In genomic region chr20:46350201-46350985, GRCh38 we compare ENCODE assay signal across 10 cellular contexts. TPM values are rescaled to one million over a fixed set of nuclear protein-coding genes. Genes with fewer than 3 reads are reported as not detected.
DNase-seq lines count a peak whose midpoint lies in the region; ATAC-seq and TF ChIP-seq lines count a peak whose summit lies in the region.
"Had no signal": no experiment of that assay in that cellular context is flagged by ENCODE, and none has a peak within 500 bp of the region (broad histone marks: within the 10 kb centered on the region; RNA-seq: fewer than 3 reads in every experiment).

No MANE protein-coding gene starts in this region.

- WGBS in adrenal gland, 4 donors = 29 to 67% (median 34%) methylated on average over 7 to 13 of the region's 13 CpGs
- 57 to 64% methylated on average over 13 of the region's 13 CpGs for WGBS in aorta, 2 donors

- peak overlapping the region; percentile 17 for H3K27ac Mint-ChIP-seq in CD4-positive, alpha-beta T cell

- H3K27me3 ChIP-seq in CD4-positive, alpha-beta T cell (ENCODE audit: control insufficient read depth, insufficient read depth, low read length) = no peaks in the 10 kb centered on the region
- H3K27me3 ChIP-seq in adrenal gland (no peaks in the 10 kb centered on the region), aorta (ENCODE audit: control insufficient read depth in 1 of 2, insufficient read depth in 2 of 2, low read length in 1 of 2) (no peaks in the 10 kb centered on the region)

- H3K36me3 ChIP-seq in adrenal gland (replicated peaks in 1 of 2) = no peaks in the 10 kb centered on the region
- no peaks in the 10 kb centered on the region for H3K36me3 ChIP-seq in aorta (ENCODE audit: control insufficient read depth in 1 of 2, insufficient read depth in 2 of 2, low read length in 1 of 2)

- H3K36me3 Mint-ChIP-seq in CD4-positive, alpha-beta T cell (ENCODE audit: low read depth) = peaks cover 64% of the 10 kb centered on the region

- POLR2A ChIA-PET in CD4-positive, alpha-beta T cell (lab: Charles Lee) = interaction anchor here (1.3 kb wide), 1 partner anchor 10 kb away, joined by 3 read pairs; no protein-coding TSS in a partner anchor

- H3K4me3 ChIP-seq in adrenal gland (no peak overlapping the region), aorta (ENCODE audit: low read length in 2 of 2) (no peak overlapping the region)
- H3K4me3 ChIP-seq: SK-N-MC had no signal

- H3K9me3 ChIP-seq in CD4-positive, alpha-beta T cell (ENCODE audit: control insufficient read depth, low read length) = no peaks in the 10 kb centered on the region
- H3K9me3 ChIP-seq in adrenal gland (replicated peaks in 1 of 3) (no peaks in the 10 kb centered on the region), aorta (ENCODE audit: control insufficient read depth, low read length) (no peaks in the 10 kb centered on the region)

- TF ChIP-seq POLR2A in adrenal gland (IDR thresholded peaks at IDR 0.05) = peak in 1 of 2 donors; percentile 22

- no peaks in the 10 kb centered on the region for H3K9me3 Mint-ChIP-seq in CD4-positive, alpha-beta T cell

- peaks cover 12% of the 10 kb centered on the region for H3K4me1 Mint-ChIP-seq in CD4-positive, alpha-beta T cell (ENCODE audit: low read depth)

- H3K4me1 ChIP-seq in adrenal gland (replicated peaks in 1 of 2) = peaks cover 16 to 30% of the 10 kb centered on the region in 2 donors
- no peaks in the 10 kb centered on the region for H3K4me1 ChIP-seq in aorta (ENCODE audit: control insufficient read depth in 1 of 2, insufficient read depth in 2 of 2, low read length in 2 of 2)

- no peak for DNase-seq in CD4-positive, alpha-beta T cell
- DNase-seq in GM19240 (ENCODE audit: insufficient read length, low spot score) (peak; percentile 75), KBM-7 (peak; percentile 58), adrenal gland (peak; percentile 69 to 85 (median 81)), medulla oblongata (ENCODE audit: extremely low spot score) (peak; percentile 43), NCI-H1694 treated with DMSO at 0.1 percent for 48 hours (lab: John Stamatoyannopoulos, UW) (no peak), aorta (no peak)
- no peak for DNase-seq in NK-92 treated with Interleukin-12 subunit alpha and Interleukin-12 subunit beta, amount 100 ng/mL, for 24 hours (lab: John Stamatoyannopoulos, UW)

- no peak for ATAC-seq in CD4-positive, alpha-beta T cell (ENCODE audit: poor library complexity)
- no peak for ATAC-seq in aorta (ENCODE audit: low FRiP score)
- ATAC-seq: right cardiac atrium had no signal

- CTCF ChIA-PET in CD4-positive, alpha-beta T cell (lab: Charles Lee) = interaction anchor here (2.0 kb wide), 1 partner anchor 14 kb away, joined by 7 read pairs; no protein-coding TSS in a partner anchor

- H3K27me3 Mint-ChIP-seq in CD4-positive, alpha-beta T cell = no peaks in the 10 kb centered on the region

- intact Hi-C loops in CD4-positive, alpha-beta T cell (cut with DNase I, micrococcal nuclease) = no loop called here
- intact Hi-C loops in adrenal gland (cut with DNase I) = no loop called here
- intact Hi-C loops in aorta (cut with DNase I) = no loop called here

- in situ Hi-C loops in KBM-7 (cut with MboI; ENCODE audit: low pct_unique_long_range_greater_than_20kb, low sequenced_read_pairs) = no loop called here

- no peak overlapping the region for H3K4me3 Mint-ChIP-seq in CD4-positive, alpha-beta T cell

- no peak overlapping the region for H3K27ac ChIP-seq in CD4-positive, alpha-beta T cell (ENCODE audit: low read depth, low read length)
- H3K27ac ChIP-seq in adrenal gland (peak overlapping the region in 4 of 5 donors; percentile 36 to 88 (median 72)), aorta (ENCODE audit: low read depth in 1 of 2, low read length in 2 of 2) (no peak overlapping the region)
- H3K27ac ChIP-seq: SK-N-MC had no signal

- no peak for TF ChIP-seq CTCF in CD4-positive, alpha-beta T cell (IDR thresholded peaks at IDR 0.05)
- no peak for TF ChIP-seq CTCF in adrenal gland (IDR thresholded peaks at IDR 0.05)

RNA-seq across cellular contexts. Expression of gene CDH22, which starts 42.1 kb away (rescaled TPM):
- not detected for total RNA-seq in CD4-positive, alpha-beta T cell
- 1 to 10 TPM in 2 of 8 donors, under 1 TPM in 2, not detected in 4; 0.19 to 2.9 (median 1.2) TPM for total RNA-seq in adrenal gland
- polyA plus RNA-seq in adrenal gland = 1 to 10 TPM in 2 of 3 donors, under 1 TPM in 1; 0.77 to 2.3 (median 1.2) TPM
- not detected for total RNA-seq in aorta
- polyA plus RNA-seq in aorta = not detected

RNA-seq across cellular contexts. Expression of gene ELMO2, which starts 56.0 kb away (rescaled TPM):
- 10 to 100 TPM; 85.6 TPM for total RNA-seq in CD4-positive, alpha-beta T cell
- total RNA-seq in adrenal gland = 10 to 100 TPM; 42.4 to 69.0 (median 52.2) TPM
- polyA plus RNA-seq in adrenal gland = 10 to 100 TPM; 36.2 to 55.1 (median 38.3) TPM
- 10 to 100 TPM; 47.5 to 51.6 TPM for total RNA-seq in aorta
- 10 to 100 TPM; 19.3 to 24.2 TPM for polyA plus RNA-seq in aorta

Comparison
In these comparisons a context has a peak if more than half of its experiments do, and no peak if none do; other contexts are left out.
1. DNase-seq: peak in GM19240 (single experiment), KBM-7 (single experiment), adrenal gland (7 of 7) and medulla oblongata (single experiment); none in CD4-positive, alpha-beta T cell (0 of 10), NCI-H1694 treated with DMSO at 0.1 percent for 48 hours (single experiment), NK-92 treated with Interleukin-12 subunit alpha and Interleukin-12 subunit beta, amount 100 ng/mL, for 24 hours (single experiment) and aorta (0 of 2).
2. H3K27ac ChIP-seq: peak in adrenal gland (4 of 5); none in CD4-positive, alpha-beta T cell (single experiment) and aorta (0 of 2).